In genomic region chr5:54829686-54830085, GRCh38 we compare ENCODE assay signal across 23 cellular contexts.
DNase-seq lines count a peak whose midpoint lies in the region; ATAC-seq and TF ChIP-seq lines count a peak whose summit lies in the region.
"Had no signal": no experiment of that assay in that cellular context is flagged by ENCODE, and none has a peak within 500 bp of the region (broad histone marks: within the 10 kb centered on the region; RNA-seq: fewer than 3 reads in every experiment).

No MANE protein-coding gene starts in this region.

- H3K27me3 ChIP-seq in IMR-90 (ENCODE audit: control insufficient read depth, insufficient read depth, low read length): no peaks in the 10 kb centered on the region
- H3K27me3 ChIP-seq: BLaER1 had no signal

- H3K27ac ChIP-seq in IMR-90 (ENCODE audit: insufficient read depth, low read length): no peak overlapping the region
- H3K27ac ChIP-seq: 22Rv1, BLaER1, C4-2B, GM23248 had no signal

- DNase-seq in IMR-90 (no peak), fibroblast of villous mesenchyme (ENCODE audit: low read depth) (peak; percentile 60), mesothelial cell of epicardium (ENCODE audit: low spot score in 2 of 2, unreplicated experiment in 2 of 2) (no peak), Calu3 (no peak)
- DNase-seq in central memory CD8-positive, alpha-beta T cell (ENCODE audit: low spot score in 2 of 2): no peak
- DNase-seq in stimulated activated naive B cell treated with anti-CD40 and anti-IgM and Interleukin-4, amounts not matched to agents 10 μg/mL and 1 μg/mL and 100 μg/mL, for 72 hours: no peak
- DNase-seq: Caco-2; CD4-positive, CD25-positive, alpha-beta regulatory T cell; CD8-positive, alpha-beta T cell; DMS 273 treated with DMSO at 0.1 percent for 48 hours; DMS79; EL; GDM1; GM23248; H7; HCEC 1CT had no signal

- no peak for TF ChIP-seq CTCF in IMR-90 (conservative IDR thresholded peaks at IDR 0.05; ENCODE audit: low read depth, low read length)
- TF ChIP-seq CTCF in fibroblast of villous mesenchyme (IDR thresholded peaks at IDR 0.05; ENCODE audit: insufficient read depth, low read depth, low read length): no peak
- TF ChIP-seq CTCF in mesothelial cell of epicardium (IDR thresholded peaks at IDR 0.05; ENCODE audit: unreplicated experiment): no peak
- TF ChIP-seq CTCF in Calu3 (IDR thresholded peaks at IDR 0.05; ENCODE audit: unreplicated experiment): no peak

- no peak overlapping the region for H4K5ac ChIP-seq in IMR-90 (ENCODE audit: low read depth, low read length)

- no peak overlapping the region for H3K56ac ChIP-seq in IMR-90 (ENCODE audit: extremely low read depth, insufficient read depth, low read length)

- peaks cover 3% of the 10 kb centered on the region; the same call in 1 of the 2 replicates for H3K9me3 ChIP-seq in IMR-90 (ENCODE audit: control insufficient read depth, insufficient read depth, low read length)
- H3K9me3 ChIP-seq: BLaER1, Caco-2 had no signal

- H3K27me3 Mint-ChIP-seq in central memory CD8-positive, alpha-beta T cell: no peaks in the 10 kb centered on the region
- no peaks in the 10 kb centered on the region for H3K27me3 Mint-ChIP-seq in mesothelial cell of epicardium (ENCODE audit: low read depth)
- H3K27me3 Mint-ChIP-seq in Calu3 (ENCODE audit: unreplicated experiment): no peaks in the 10 kb centered on the region
- H3K27me3 Mint-ChIP-seq in stimulated activated naive B cell treated with anti-CD40 and anti-IgM and Interleukin-4, amounts not matched to agents 10 μg/mL and 1 μg/mL and 100 μg/mL, for 72 hours: no peaks in the 10 kb centered on the region
- H3K27me3 Mint-ChIP-seq: B cell had no signal

- no peak for TF ChIP-seq POLR2A in IMR-90 (IDR thresholded peaks at IDR 0.05; ENCODE audit: low read depth, low read length)

- peaks cover 0 to 17% of the 10 kb centered on the region in 2 experiments; a peak in 3 of 4 replicates for H3K79me1 ChIP-seq in IMR-90 (ENCODE audit: low read depth in 1 of 2, low read length in 2 of 2)

- dilution Hi-C loops in IMR-90 (cut with HindIII; ENCODE audit: low sequenced_read_pairs, unreplicated experiment): no loop called here

- intact Hi-C loops in IMR-90 (cut with micrococcal nuclease): no loop called here
- intact Hi-C loops in Calu3 (cut with micrococcal nuclease; ENCODE audit: unreplicated experiment): no loop called here

- no peak overlapping the region for H2AK5ac ChIP-seq in IMR-90 (ENCODE audit: low read depth, low read length)

- peak overlapping the region; percentile 24; the same call in 1 of the 2 replicates for H2BK120ac ChIP-seq in IMR-90 (ENCODE audit: low read depth, low read length)

- TF ChIP-seq RAD21 in IMR-90 (IDR thresholded peaks at IDR 0.05; ENCODE audit: low read length): no peak

- CTCF ChIA-PET in IMR-90 (lab: Yijun Ruan, JAX): no interaction called here
- CTCF ChIA-PET in Calu3 (lab: Charles Lee): no interaction called here

- 0 out of 3 replicates have a peak overlapping the region, but pooled peaks have one; percentile 32 for H2BK15ac ChIP-seq in IMR-90 (ENCODE audit: low read depth, low read length)

- POLR2A ChIA-PET in IMR-90 (lab: Charles Lee; ENCODE audit: unreplicated experiment): no interaction called here

- H3K18ac ChIP-seq in IMR-90 (ENCODE audit: low read depth, low read length): peak overlapping the region; percentile 19; the same call in 1 of the 2 replicates

- H4K8ac ChIP-seq in IMR-90 (ENCODE audit: low read depth in 2 of 2, low read length in 2 of 2): no peak overlapping the region

- ATAC-seq in IMR-90 (ENCODE audit: low read depth) (no peak), HG03196 (IDR thresholded peaks at IDR 0.05; ENCODE audit: unreplicated experiment) (no peak), GM21737 (IDR thresholded peaks at IDR 0.05; ENCODE audit: unreplicated experiment) (no peak)
- ATAC-seq in central memory CD8-positive, alpha-beta T cell (replicated peaks; ENCODE audit: extremely low read depth, poor library complexity, severe bottlenecking): no peak
- ATAC-seq in stimulated activated naive B cell treated with anti-CD40 and anti-IgM and Interleukin-4, amounts not matched to agents 10 μg/mL and 1 μg/mL and 100 μg/mL, for 72 hours (replicated peaks): no peak
- ATAC-seq: CD8-positive, alpha-beta T cell; GM12878 had no signal

- H3K36me3 Mint-ChIP-seq in central memory CD8-positive, alpha-beta T cell (ENCODE audit: insufficient read depth): peaks cover 7% of the 10 kb centered on the region
- no peaks in the 10 kb centered on the region for H3K36me3 Mint-ChIP-seq in mesothelial cell of epicardium
- no peaks in the 10 kb centered on the region for H3K36me3 Mint-ChIP-seq in Calu3 (ENCODE audit: insufficient read depth, unreplicated experiment)
- H3K36me3 Mint-ChIP-seq in stimulated activated naive B cell treated with anti-CD40 and anti-IgM and Interleukin-4, amounts not matched to agents 10 μg/mL and 1 μg/mL and 100 μg/mL, for 72 hours: peaks cover 0 to 3% of the 10 kb centered on the region in 2 donors
- H3K36me3 Mint-ChIP-seq: CD4-positive, CD25-positive, alpha-beta regulatory T cell; CD8-positive, alpha-beta T cell had no signal

- H3K9me3 Mint-ChIP-seq in central memory CD8-positive, alpha-beta T cell: no peaks in the 10 kb centered on the region
- H3K9me3 Mint-ChIP-seq in mesothelial cell of epicardium (peaks cover 6% of the 10 kb centered on the region), Calu3 (ENCODE audit: low read depth, unreplicated experiment) (no peaks in the 10 kb centered on the region)
- H3K9me3 Mint-ChIP-seq in stimulated activated naive B cell treated with anti-CD40 and anti-IgM and Interleukin-4, amounts not matched to agents 10 μg/mL and 1 μg/mL and 100 μg/mL, for 72 hours: no peaks in the 10 kb centered on the region
- H3K9me3 Mint-ChIP-seq: CD4-positive, CD25-positive, alpha-beta regulatory T cell; CD8-positive, alpha-beta T cell had no signal

- no peak overlapping the region for H3K4ac ChIP-seq in IMR-90 (ENCODE audit: low read depth, low read length)

- no peaks in the 10 kb centered on the region for H4K20me1 ChIP-seq in IMR-90 (ENCODE audit: insufficient read depth, low read length)
- H4K20me1 ChIP-seq: BLaER1 had no signal

- H3K27ac Mint-ChIP-seq in central memory CD8-positive, alpha-beta T cell (ENCODE audit: low read depth): peak overlapping the region; percentile 10
- peak overlapping the region; percentile 72 for H3K27ac Mint-ChIP-seq in mesothelial cell of epicardium
- H3K27ac Mint-ChIP-seq in Calu3 (ENCODE audit: unreplicated experiment): no peak overlapping the region
- H3K27ac Mint-ChIP-seq in stimulated activated naive B cell treated with anti-CD40 and anti-IgM and Interleukin-4, amounts not matched to agents 10 μg/mL and 1 μg/mL and 100 μg/mL, for 72 hours: no peak overlapping the region
- H3K27ac Mint-ChIP-seq: B cell; CD8-positive, alpha-beta T cell had no signal

- no peak overlapping the region for H2BK20ac ChIP-seq in IMR-90 (ENCODE audit: low read depth, low read length)

- no CpG with 5 or more reads among the region's 2 CpGs for WGBS in IMR-90 (ENCODE audit: extremely low coverage in 2 of 2, insufficient read length in 1 of 2), 2 experiments

- no peak overlapping the region for H3K4me2 ChIP-seq in IMR-90 (ENCODE audit: low read depth, low read length)

- no peaks in the 10 kb centered on the region for H3K36me3 ChIP-seq in IMR-90 (ENCODE audit: control insufficient read depth, insufficient read depth, low read length)
- H3K36me3 ChIP-seq: BLaER1 had no signal

- no peak overlapping the region for H3K9ac ChIP-seq in IMR-90 (ENCODE audit: low read depth, low read length)
- H3K9ac ChIP-seq: BLaER1, GM23248 had no signal

- BruUV-seq in IMR-90 (replicated peaks; lab: Mats Ljungman, UMichigan) (no TSS peak), Calu3 (replicated peaks; lab: Mats Ljungman, UMichigan) (no TSS peak)

- no peak overlapping the region for H2AFZ ChIP-seq in IMR-90 (replicated peaks; ENCODE audit: low read length, poor library complexity)
- H2AFZ ChIP-seq: GM23248 had no signal

- peaks cover 39% of the 10 kb centered on the region for H3K4me1 Mint-ChIP-seq in central memory CD8-positive, alpha-beta T cell
- H3K4me1 Mint-ChIP-seq in mesothelial cell of epicardium: peaks cover 15% of the 10 kb centered on the region
- H3K4me1 Mint-ChIP-seq in Calu3 (ENCODE audit: low read depth, unreplicated experiment): no peaks in the 10 kb centered on the region
- peaks cover 17 to 35% of the 10 kb centered on the region in 2 donors for H3K4me1 Mint-ChIP-seq in stimulated activated naive B cell treated with anti-CD40 and anti-IgM and Interleukin-4, amounts not matched to agents 10 μg/mL and 1 μg/mL and 100 μg/mL, for 72 hours

- H4K91ac ChIP-seq in IMR-90 (ENCODE audit: insufficient read depth, low read depth, low read length): no peak overlapping the region

- no peak overlapping the region for H3K4me3 Mint-ChIP-seq in central memory CD8-positive, alpha-beta T cell
- H3K4me3 Mint-ChIP-seq in mesothelial cell of epicardium (no peak overlapping the region), Calu3 (ENCODE audit: low read depth, unreplicated experiment) (no peak overlapping the region)
- no peak overlapping the region for H3K4me3 Mint-ChIP-seq in stimulated activated naive B cell treated with anti-CD40 and anti-IgM and Interleukin-4, amounts not matched to agents 10 μg/mL and 1 μg/mL and 100 μg/mL, for 72 hours
- H3K4me3 Mint-ChIP-seq: B cell; CD4-positive, CD25-positive, alpha-beta regulatory T cell; CD8-positive, alpha-beta T cell had no signal

- no peak overlapping the region for H2AK9ac ChIP-seq in IMR-90 (replicated peaks; ENCODE audit: low read depth, low read length, poor library complexity)

- peaks cover 15% of the 10 kb centered on the region for H3K9me1 ChIP-seq in IMR-90 (ENCODE audit: insufficient read depth, low read length)

- no peak overlapping the region for H3K14ac ChIP-seq in IMR-90 (replicated peaks; ENCODE audit: low read depth, low read length)

- in situ Hi-C loops in IMR-90 (cut with MboI; ENCODE audit: low sequenced_read_pairs): no loop called here

- H3K23ac ChIP-seq in IMR-90 (ENCODE audit: low read depth, low read length): no peak overlapping the region

- peaks cover 24% of the 10 kb centered on the region for H3K4me1 ChIP-seq in IMR-90 (ENCODE audit: control insufficient read depth, insufficient read depth, low read length)
- H3K4me1 ChIP-seq: Caco-2 had no signal

- H3K4me3 ChIP-seq in IMR-90 (ENCODE audit: insufficient read depth, low read depth, low read length): no peak overlapping the region
- H3K4me3 ChIP-seq in fibroblast of villous mesenchyme (ENCODE audit: low read depth, low read length): no peak overlapping the region
- H3K4me3 ChIP-seq: BLaER1, GM12878, GM23248 had no signal

- H2BK5ac ChIP-seq in IMR-90 (ENCODE audit: low read depth, low read length, poor library complexity, severe bottlenecking): no peak overlapping the region

TF ChIP-seq in IMR-90, 13 proteins besides CTCF, POLR2A, EP300 and RAD21 (continues in another document):
- TF ChIP-seq MAFK (IDR thresholded peaks at IDR 0.05; ENCODE audit: low read depth, low read length) (no peak), CHD1 (IDR thresholded peaks at IDR 0.05; ENCODE audit: low read depth, low read length) (no peak), RFX5 (IDR thresholded peaks at IDR 0.05; ENCODE audit: low read depth, low read length) (no peak), MAZ (IDR thresholded peaks at IDR 0.05; ENCODE audit: borderline replicate concordance, low read depth, low read length) (no peak), RCOR1 (IDR thresholded peaks at IDR 0.05; ENCODE audit: insufficient replicate concordance, low read length) (no peak), SMC3 (IDR thresholded peaks at IDR 0.05; ENCODE audit: low read depth, low read length) (no peak)

Comparison
In these comparisons a context has a peak if more than half of its experiments do, and no peak if none do; other contexts are left out.
1. H3K27ac Mint-ChIP-seq: peak in central memory CD8-positive, alpha-beta T cell (single experiment) and mesothelial cell of epicardium (single experiment); none in Calu3 (single experiment) and stimulated activated naive B cell treated with anti-CD40 and anti-IgM and Interleukin-4, amounts not matched to agents 10 μg/mL and 1 μg/mL and 100 μg/mL, for 72 hours (single experiment).